In the genomic region with DNA sequence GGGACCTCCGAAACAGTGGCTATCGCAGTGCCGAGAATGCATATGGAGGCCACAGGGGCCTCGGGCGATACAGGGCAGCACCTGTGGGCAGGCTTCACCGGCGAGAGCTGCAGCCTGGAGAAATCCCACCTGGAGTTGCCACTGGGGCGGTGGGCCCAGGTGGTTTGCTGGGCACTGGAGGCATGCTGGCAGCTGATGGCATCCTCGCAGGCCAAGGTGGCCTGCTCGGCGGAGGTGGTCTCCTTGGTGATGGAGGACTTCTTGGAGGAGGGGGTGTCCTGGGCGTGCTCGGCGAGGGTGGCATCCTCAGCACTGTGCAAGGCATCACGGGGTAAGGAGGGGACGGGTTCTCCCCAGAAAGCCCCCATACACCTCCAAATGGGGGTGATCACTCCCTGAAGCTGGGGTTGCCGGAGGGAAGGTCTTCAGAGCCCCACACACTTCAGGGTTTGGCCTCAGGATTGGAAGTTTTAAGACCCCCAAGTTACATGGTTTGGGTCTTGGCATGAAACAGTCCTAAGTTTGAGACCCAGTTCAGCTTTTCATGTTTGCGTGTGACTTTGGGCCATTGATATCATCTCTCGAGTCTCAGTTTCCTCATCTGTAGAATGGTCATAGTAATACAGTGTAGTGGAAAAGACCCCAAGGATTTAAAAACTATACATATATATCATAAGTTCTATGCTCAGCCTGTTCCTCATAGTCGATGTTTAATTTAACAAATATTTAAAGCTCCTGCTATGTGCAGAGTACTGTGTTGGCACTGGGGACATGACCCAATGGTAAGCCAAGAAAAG, we compare ENCODE assay signal across 9 cellular contexts. TPM values are rescaled to one million over a fixed set of nuclear protein-coding genes. Genes with fewer than 3 reads are reported as not detected.
"Had no signal": no experiment of that assay in that cellular context is flagged by ENCODE, and none has a peak within 500 bp of the region (broad histone marks: within the 10 kb centered on the region; RNA-seq: fewer than 3 reads in every experiment).

No MANE protein-coding gene starts in this region.

- DNase-seq: H9, HCEC 1CT, KG1 had no signal

- ATAC-seq: GM23338 had no signal

- H3K4me3 ChIP-seq: GM23338 had no signal

- H2AFZ ChIP-seq: GM23338 had no signal

- FAIRE-seq: H1, H54, HTR-8/SVneo had no signal

- H3K4me2 ChIP-seq: GM23338 had no signal

RNA-seq across cellular contexts. Expression of a gene that starts 4.3 kb away (rescaled TPM):
- total RNA-seq: GM23338, H1, H9, HT-29 had no signal
- polyA plus RNA-seq: GM23338, H1, IgD-negative memory B cell had no signal

RNA-seq across cellular contexts. Expression of a gene that starts 30.0 kb away (rescaled TPM):
- total RNA-seq: GM23338, H1, H9, HT-29 had no signal
- polyA plus RNA-seq: GM23338, H1, IgD-negative memory B cell had no signal

RNA-seq across cellular contexts. Expression of a gene that starts 52.3 kb away (rescaled TPM):
- total RNA-seq: GM23338, H1, H9, HT-29 had no signal
- polyA plus RNA-seq: GM23338, H1, IgD-negative memory B cell had no signal
